In the genomic region with DNA sequence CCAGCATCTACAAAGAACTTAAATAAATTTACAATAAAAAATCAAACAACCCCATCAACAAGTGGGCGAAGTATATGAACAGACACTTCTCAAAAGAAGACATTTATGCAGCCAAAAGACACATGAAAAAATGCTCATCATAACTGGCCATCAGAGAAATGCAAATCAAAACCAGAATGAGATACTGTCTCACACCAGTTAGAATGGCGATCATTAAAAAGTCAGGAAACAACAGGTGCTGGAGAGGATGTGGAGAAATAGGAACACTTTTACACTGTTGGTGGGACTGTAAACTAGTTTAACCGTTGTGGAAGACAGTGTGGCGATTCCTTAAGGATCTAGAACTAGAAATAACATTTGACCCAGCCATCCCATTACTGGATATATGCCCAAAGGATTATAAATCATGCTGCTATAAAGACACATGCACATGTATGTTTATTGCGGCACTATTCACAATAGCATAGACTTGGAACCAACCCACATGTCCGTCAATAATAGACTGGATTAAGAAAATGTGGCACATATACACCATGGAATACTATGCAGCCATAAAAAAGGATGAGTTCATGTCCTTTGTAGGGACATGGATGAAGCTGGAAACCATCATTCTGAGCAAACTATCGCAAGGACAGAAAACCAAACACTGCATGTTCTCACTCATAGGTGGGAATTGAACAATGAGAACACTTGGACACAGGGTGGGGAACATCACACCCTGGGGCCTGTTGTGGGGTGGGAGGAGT, we compare ENCODE assay signal across 6 cellular contexts. TPM values are rescaled to one million over a fixed set of nuclear protein-coding genes. Genes with fewer than 3 reads are reported as not detected.
A peak's percentile ranks its signal among the peaks of the same experiment; 100 is the strongest.
DNase-seq lines count a peak whose midpoint lies in the region; ATAC-seq, FAIRE-seq and TF ChIP-seq lines count a peak whose summit lies in the region.
"Not testable (repeated sequence)": the region's sequence is repeated elsewhere in the genome, so short reads cannot be mapped to it uniquely, and the experiment has no call there.

No MANE protein-coding gene starts in this region.

- TF ChIP-seq POLR2A in GM12878 (IDR thresholded peaks at IDR 0.05; ENCODE audit: low read depth, low read length); K562 (conservative IDR thresholded peaks at IDR 0.05); gastrocnemius medialis (IDR thresholded peaks at IDR 0.05); transverse colon (IDR thresholded peaks at IDR 0.05): not testable (repeated sequence)

- H3K9me3 ChIP-seq in HEK293 (ENCODE audit: control insufficient read depth, insufficient read depth, low read depth, low read length); OCI-LY7 (ENCODE audit: low read length); GM12878 (replicated peaks; ENCODE audit: control insufficient read depth, insufficient read depth, low read length); K562 (replicated peaks; ENCODE audit: control insufficient read depth, insufficient read depth, low read depth, low read length); gastrocnemius medialis; transverse colon: not testable (repeated sequence)

- H3K4me1 ChIP-seq in HEK293 (ENCODE audit: control insufficient read depth, insufficient read depth, low read length); OCI-LY7 (ENCODE audit: insufficient read depth, low read length, poor library complexity, severe bottlenecking); K562 (replicated peaks in 1 of 2; ENCODE audit: control insufficient read depth in 2 of 2, insufficient read depth in 2 of 2, low read length in 2 of 2): not testable (repeated sequence)
- peaks cover 13% of the 10 kb centered on the region for H3K4me1 ChIP-seq in GM12878 (ENCODE audit: control insufficient read depth, insufficient read depth, low read length)
- H3K4me1 ChIP-seq in gastrocnemius medialis: peaks cover 14 to 33% of the 10 kb centered on the region in 2 donors
- peaks cover 45 to 78% (median 64%) of the 10 kb centered on the region in 4 donors for H3K4me1 ChIP-seq in transverse colon

- H3K9me1 ChIP-seq in K562 (ENCODE audit: control insufficient read depth, insufficient read depth, low read length): not testable (repeated sequence)

- not testable (repeated sequence) for H3K27me3 ChIP-seq in GM12878 (replicated peaks in 1 of 2; ENCODE audit: control insufficient read depth in 2 of 2, insufficient read depth in 2 of 2, low read length in 1 of 2); K562 (ENCODE audit: control insufficient read depth in 2 of 2, insufficient read depth in 2 of 2, low read length in 2 of 2); gastrocnemius medialis; transverse colon

- SMC1A ChIA-PET in GM12878 (lab: Charles Lee; ENCODE audit: uncharacterized antibody, unreplicated experiment): interaction anchor here (9.1 to 23.9 kb wide), 2 partner anchors 10 to 15 kb away, joined by 89 to 329 read pairs; no protein-coding TSS in a partner anchor

- not testable (repeated sequence) for H3K79me2 ChIP-seq in OCI-LY7 (ENCODE audit: insufficient read depth, low read depth, low read length)
- peaks cover 28% of the 10 kb centered on the region for H3K79me2 ChIP-seq in GM12878 (ENCODE audit: control insufficient read depth, insufficient read depth, low read length)
- peaks cover 79% of the 10 kb centered on the region for H3K79me2 ChIP-seq in K562 (ENCODE audit: control insufficient read depth, insufficient read depth, low read length)

- CTCF ChIA-PET in HEK293 (lab: Yijun Ruan, JAX); OCI-LY7 (lab: Charles Lee; ENCODE audit: unreplicated experiment); GM12878 (lab: Yijun Ruan, JAX); K562 (lab: Yijun Ruan, JAX; ENCODE audit: low intra/inter-chr PET ratio): not testable (repeated sequence)

- H3K36me3 ChIP-seq in HEK293 (ENCODE audit: control insufficient read depth in 2 of 2, insufficient read depth in 1 of 2, low read length in 2 of 2); OCI-LY7 (ENCODE audit: insufficient read depth, low read length); GM12878 (ENCODE audit: control insufficient read depth in 2 of 2, insufficient read depth in 2 of 2, low read length in 1 of 2); gastrocnemius medialis; transverse colon: not testable (repeated sequence)
- peaks cover 14% of the 10 kb centered on the region; the same call in 2 of the 3 replicates for H3K36me3 ChIP-seq in K562 (ENCODE audit: control insufficient read depth, insufficient read depth, low read length)

- in situ Hi-C loops in GM12878 (cut with MboI); K562 (cut with MboI); gastrocnemius medialis (cut with MboI; ENCODE audit: low sequenced_read_pairs in 4 of 4); transverse colon (cut with MboI; ENCODE audit: low pct_ligation_motif_present in 1 of 4, low pct_unique_long_range_greater_than_20kb in 1 of 4, low sequenced_read_pairs in 3 of 4): not testable (repeated sequence)

- not testable (repeated sequence) for H4K20me1 ChIP-seq in OCI-LY7 (ENCODE audit: insufficient read depth, low read length); GM12878 (ENCODE audit: control insufficient read depth, insufficient read depth)
- H4K20me1 ChIP-seq in K562 (replicated peaks; ENCODE audit: control insufficient read depth, insufficient read depth, low read length): peaks cover 25% of the 10 kb centered on the region; the same call in 1 of the 2 replicates

- H2AFZ ChIP-seq in OCI-LY7 (ENCODE audit: low read length); GM12878 (ENCODE audit: control insufficient read depth, low read depth, low read length); K562 (ENCODE audit: low read depth, low read length): not testable (repeated sequence)

- not testable (repeated sequence) for H3K9ac ChIP-seq in GM12878 (ENCODE audit: control insufficient read depth, insufficient read depth, low read length); K562 (ENCODE audit: insufficient read depth in 1 of 2, low read depth in 2 of 2, low read length in 2 of 2)

- not testable (repeated sequence) for TF ChIP-seq EP300 in GM12878 (IDR thresholded peaks at IDR 0.05; ENCODE audit: borderline replicate concordance in 1 of 2, control insufficient read depth in 1 of 2, low read depth in 2 of 2, low read length in 2 of 2); K562 (IDR thresholded peaks at IDR 0.05; ENCODE audit: low read length); transverse colon (IDR thresholded peaks at IDR 0.05; ENCODE audit: low read depth)

- not testable (repeated sequence) for H3K9me2 ChIP-seq in OCI-LY7 (ENCODE audit: insufficient read depth, low read length)

- TF ChIP-seq CTCF in HEK293 (tag by site-specific recombination; IDR thresholded peaks at IDR 0.05); OCI-LY7 (conservative IDR thresholded peaks at IDR 0.05; ENCODE audit: low read length); GM12878 (IDR thresholded peaks at IDR 0.05 in 2 of 3, conservative IDR thresholded peaks at IDR 0.05 in 1 of 3; ENCODE audit: control insufficient read depth in 2 of 3, extremely low read depth in 1 of 3, insufficient read depth in 1 of 3, low read depth in 3 of 3, low read length in 3 of 3); K562 (IDR thresholded peaks at IDR 0.05 in 2 of 3, conservative IDR thresholded peaks at IDR 0.05 in 1 of 3; ENCODE audit: insufficient read depth in 2 of 3, low read depth in 1 of 3, low read length in 3 of 3); gastrocnemius medialis (IDR thresholded peaks at IDR 0.05 in 4 of 5, conservative IDR thresholded peaks at IDR 0.05 in 1 of 5); transverse colon (IDR thresholded peaks at IDR 0.05): not testable (repeated sequence)

- TF ChIP-seq RAD21 in GM12878 (IDR thresholded peaks at IDR 0.05; ENCODE audit: insufficient read depth, low read depth, low read length); K562 (CRISPR knock-in tag; conservative IDR thresholded peaks at IDR 0.05 in 1 of 2, IDR thresholded peaks at IDR 0.05 in 1 of 2): not testable (repeated sequence)

- TSS peak; percentile 44 for BruUV-seq in OCI-LY7 (replicated peaks; lab: Mats Ljungman, UMichigan)
- BruUV-seq in GM12878 (replicated peaks; lab: Mats Ljungman, UMichigan): TSS peak; percentile 39
- not testable (repeated sequence) for BruUV-seq in K562 (replicated peaks; lab: Mats Ljungman, UMichigan)

- not testable (repeated sequence) for DNase-seq in OCI-LY7 (ENCODE audit: low spot score); GM12878 (ENCODE audit: low read depth, low spot score); K562 (ENCODE audit: extremely low read depth in 1 of 4, low spot score in 3 of 4); gastrocnemius medialis; transverse colon

- 95% methylated on average over 6 of the region's 7 CpGs for WGBS in GM12878 (ENCODE audit: insufficient coverage, insufficient replicate concordance, low lambda C conversion rate, missing lambda C conversion rate)
- WGBS in K562 (ENCODE audit: insufficient coverage, low coverage, missing lambda C conversion rate): 89% methylated on average over 5 of the region's 7 CpGs
- 91 to 94% methylated on average over 7 of the region's 7 CpGs for WGBS in transverse colon (ENCODE audit: low coverage in 1 of 2), 2 donors

- POLR2A ChIA-PET in HEK293 (lab: Yijun Ruan, JAX); OCI-LY7 (lab: Charles Lee); GM12878 (lab: Charles Lee); K562 (lab: Yijun Ruan, JAX): not testable (repeated sequence)

- RAD21 ChIA-PET in GM12878 (lab: Charles Lee; ENCODE audit: unreplicated experiment): interaction anchor here (1.2 kb wide), 1 partner anchor 16 kb away, joined by 3 read pairs; no protein-coding TSS in a partner anchor

- ATAC-seq in GM12878, K562, gastrocnemius medialis: not testable (repeated sequence)

- not testable (repeated sequence) for H3K4me3 ChIP-seq in HEK293 (ENCODE audit: low read depth, low read length); OCI-LY7 (ENCODE audit: low read depth, low read length, poor library complexity, severe bottlenecking); GM12878; K562; gastrocnemius medialis; transverse colon

- H3K4me2 ChIP-seq in OCI-LY7 (ENCODE audit: low read length); GM12878 (ENCODE audit: control insufficient read depth, insufficient read depth); K562 (ENCODE audit: insufficient read depth, low read length): not testable (repeated sequence)

- not testable (repeated sequence) for FAIRE-seq in GM12878 (lab: Jason Lieb, UNC); K562 (lab: Jason Lieb, UNC)

- intact Hi-C loops in OCI-LY7 (cut with micrococcal nuclease; ENCODE audit: unreplicated experiment); GM12878 (cut with micrococcal nuclease; ENCODE audit: unreplicated experiment); K562 (cut with micrococcal nuclease); gastrocnemius medialis (cut with DNase I; ENCODE audit: low total_unique reads); transverse colon (cut with DNase I; ENCODE audit: low total_unique reads): not testable (repeated sequence)

- not testable (repeated sequence) for H3K27ac ChIP-seq in HEK293 (ENCODE audit: extremely low read depth, low read depth, low read length); OCI-LY7 (ENCODE audit: low read depth, low read length, poor library complexity, severe bottlenecking); GM12878 (ENCODE audit: control insufficient read depth, insufficient read depth); K562 (ENCODE audit: extremely low read depth, low read depth, low read length)
- peak overlapping the region in 3 of 4 donors; percentile 13 to 98 (median 29) for H3K27ac ChIP-seq in gastrocnemius medialis
- peak overlapping the region; percentile 78 to 87 (median 84) for H3K27ac ChIP-seq in transverse colon

RNA-seq across cellular contexts. Expression of a gene that starts 58.3 kb away (rescaled TPM):
- total RNA-seq in OCI-LY7 (2014; rRNA removed; shearing (Covaris generic)): 4.2 and 5.6 TPM in 2 replicates
- 10.3 and 11.6 TPM in 2 replicates for total RNA-seq in OCI-LY7 (2022)
- 55.8 and 60.6 TPM in 2 replicates for total RNA-seq in GM12878 (2013; cell fraction: nucleolus; rRNA removed)
- total RNA-seq in GM12878 (2014; rRNA removed): 5.3 and 6.4 TPM in 2 replicates
- total RNA-seq in GM12878 (2014; rRNA removed; fragmentation: Illumina TruSeq; extraction: Trizol): 5.8 and 6.1 TPM in 2 replicates
- total RNA-seq in GM12878 (2021): 18.1 and 20.5 TPM in 2 replicates
- polyA plus RNA-seq in GM12878 (2011; ENCODE audit: low read depth): 2.5 TPM
- 3.0 and 4.7 TPM in 2 replicates for polyA plus RNA-seq in GM12878 (2011; rRNA removed)
- polyA plus RNA-seq in GM12878 (2011; cell fraction: cytosol; rRNA removed): 3.2 and 4.0 TPM in 2 replicates
- polyA plus RNA-seq in GM12878 (2011; cell fraction: nucleus; rRNA removed): 24.1 and 34.3 TPM in 2 replicates
- polyA plus RNA-seq in GM12878 (2012): 3.1 and 3.8 TPM in 2 replicates
- polyA plus RNA-seq in GM12878 (2014; fragmentation: Illumina TruSeq; extraction: Trizol): 7.8 and 8.6 TPM in 2 replicates
- 1 to 10 TPM; 1.8 to 2.5 TPM for polyA plus RNA-seq in GM12878 (2014; fragmentation: Nextera tagmentation; extraction: Ambion mirVana)
- polyA plus RNA-seq in GM12878 (2014; rRNA removed): 7.3 and 7.5 TPM in 2 replicates
- polyA plus RNA-seq in GM12878 (2016; fragmentation: Nextera tagmentation; extraction: Ambion mirVana): 10 to 100 TPM; 10.4 to 10.7 TPM
- 9.2 and 10.7 TPM in 2 replicates for polyA minus RNA-seq in GM12878 (2011; rRNA and poly(A)+ RNA removed)
- polyA minus RNA-seq in GM12878 (2011; cell fraction: cytosol; rRNA and poly(A)+ RNA removed): 5.5 and 6.4 TPM in 2 replicates
- polyA minus RNA-seq in GM12878 (2011; cell fraction: nucleus; rRNA and poly(A)+ RNA removed): 11.2 and 19.8 TPM in 2 replicates
- 34.1 and 39.8 TPM in 2 replicates for total RNA-seq in K562 (2011; cell fraction: chromatin; rRNA removed; ENCODE audit: low replicate concordance)
- total RNA-seq in K562 (2011; cell fraction: nucleolus; rRNA removed): 20.5 and 21.1 TPM in 2 replicates
- total RNA-seq in K562 (2011; cell fraction: nucleoplasm; rRNA removed): 24.4 and 30.4 TPM in 2 replicates
- total RNA-seq in K562 (2014; rRNA removed): 8.6 and 10.9 TPM in 2 replicates
- 7.1 TPM in 2 replicates for total RNA-seq in K562 (2014; rRNA removed; fragmentation: Illumina TruSeq; extraction: Trizol)
- 7.3 and 8.1 TPM in 2 replicates for total RNA-seq in K562 (2015; rRNA removed; fragmentation: Illumina TruSeq; extraction: Trizol)
- 23.3 and 29.0 TPM in 2 replicates for total RNA-seq in K562 (2021)
- polyA plus RNA-seq in K562 (2011; rRNA removed): 2.8 and 3.0 TPM in 2 replicates
- polyA plus RNA-seq in K562 (2011; cell fraction: cytosol; rRNA removed): 2.2 and 2.6 TPM in 2 replicates
- polyA plus RNA-seq in K562 (2011; cell fraction: nucleus; rRNA removed): 13.0 and 17.4 TPM in 2 replicates
- polyA plus RNA-seq in K562 (2012): 6.4 and 8.1 TPM in 2 replicates
- 11.6 and 11.7 TPM in 2 replicates for polyA plus RNA-seq in K562 (2014; fragmentation: Illumina TruSeq; extraction: Trizol)
- 1 to 10 TPM; 2.5 to 6.3 TPM for polyA plus RNA-seq in K562 (2014; fragmentation: Nextera tagmentation; extraction: Ambion mirVana)
- polyA plus RNA-seq in K562 (2014; rRNA removed): 8.7 and 8.8 TPM in 2 replicates
- polyA minus RNA-seq in K562 (2011; rRNA and poly(A)+ RNA removed): 7.3 and 7.7 TPM in 2 replicates
- 8.8 and 11.6 TPM in 2 replicates for polyA minus RNA-seq in K562 (2011; cell fraction: cytosol; rRNA and poly(A)+ RNA removed)
- 9.4 and 10.8 TPM in 2 replicates for polyA minus RNA-seq in K562 (2011; cell fraction: nucleus; rRNA and poly(A)+ RNA removed)
- total RNA-seq in gastrocnemius medialis: 1 to 10 TPM; 3.9 to 6.8 (median 4.8) TPM
- total RNA-seq in transverse colon: 100 to 1,000 TPM in 1 of 4 donors, 10 to 100 TPM in 3; 39.2 to 129 (median 58.3) TPM
